Comparison of ENCODE assay signal across 1 cellular context in genomic region chr6:4916954-4917561, GRCh38.
TF ChIP-seq lines count a peak whose summit lies in the region.

No MANE protein-coding gene starts in this region.

TF ChIP-seq in GM23338, 12 proteins besides CTCF, POLR2A, EP300 and RAD21:
- no peak for TF ChIP-seq ZNF331 (CRISPR knock-in tag; IDR thresholded peaks at IDR 0.05; ENCODE audit: low read depth)
- TF ChIP-seq POLR2AphosphoS5 (IDR thresholded peaks at IDR 0.05; ENCODE audit: low read depth) = no peak
- TF ChIP-seq JUNB (IDR thresholded peaks at IDR 0.05; ENCODE audit: unreplicated experiment) = no peak
- no peak for TF ChIP-seq ZNF114 (CRISPR knock-in tag; IDR thresholded peaks at IDR 0.05)
- no peak for TF ChIP-seq NANOG (IDR thresholded peaks at IDR 0.05; ENCODE audit: borderline replicate concordance)
- no peak for TF ChIP-seq STAT1 (IDR thresholded peaks at IDR 0.05; ENCODE audit: unreplicated experiment)
- TF ChIP-seq, protein P1, sequence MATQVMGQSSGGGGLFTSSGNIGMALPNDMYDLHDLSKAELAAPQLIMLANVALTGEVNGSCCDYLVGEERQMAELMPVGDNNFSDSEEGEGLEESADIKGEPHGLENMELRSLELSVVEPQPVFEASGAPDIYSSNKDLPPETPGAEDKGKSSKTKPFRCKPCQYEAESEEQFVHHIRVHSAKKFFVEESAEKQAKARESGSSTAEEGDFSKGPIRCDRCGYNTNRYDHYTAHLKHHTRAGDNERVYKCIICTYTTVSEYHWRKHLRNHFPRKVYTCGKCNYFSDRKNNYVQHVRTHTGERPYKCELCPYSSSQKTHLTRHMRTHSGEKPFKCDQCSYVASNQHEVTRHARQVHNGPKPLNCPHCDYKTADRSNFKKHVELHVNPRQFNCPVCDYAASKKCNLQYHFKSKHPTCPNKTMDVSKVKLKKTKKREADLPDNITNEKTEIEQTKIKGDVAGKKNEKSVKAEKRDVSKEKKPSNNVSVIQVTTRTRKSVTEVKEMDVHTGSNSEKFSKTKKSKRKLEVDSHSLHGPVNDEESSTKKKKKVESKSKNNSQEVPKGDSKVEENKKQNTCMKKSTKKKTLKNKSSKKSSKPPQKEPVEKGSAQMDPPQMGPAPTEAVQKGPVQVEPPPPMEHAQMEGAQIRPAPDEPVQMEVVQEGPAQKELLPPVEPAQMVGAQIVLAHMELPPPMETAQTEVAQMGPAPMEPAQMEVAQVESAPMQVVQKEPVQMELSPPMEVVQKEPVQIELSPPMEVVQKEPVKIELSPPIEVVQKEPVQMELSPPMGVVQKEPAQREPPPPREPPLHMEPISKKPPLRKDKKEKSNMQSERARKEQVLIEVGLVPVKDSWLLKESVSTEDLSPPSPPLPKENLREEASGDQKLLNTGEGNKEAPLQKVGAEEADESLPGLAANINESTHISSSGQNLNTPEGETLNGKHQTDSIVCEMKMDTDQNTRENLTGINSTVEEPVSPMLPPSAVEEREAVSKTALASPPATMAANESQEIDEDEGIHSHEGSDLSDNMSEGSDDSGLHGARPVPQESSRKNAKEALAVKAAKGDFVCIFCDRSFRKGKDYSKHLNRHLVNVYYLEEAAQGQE (IDR thresholded peaks at IDR 0.05; ENCODE audit: unreplicated experiment) = no peak
- no peak for TF ChIP-seq EZH2 (IDR thresholded peaks at IDR 0.05; ENCODE audit: low read depth, unreplicated experiment)
- TF ChIP-seq EZH2phosphoT487 (IDR thresholded peaks at IDR 0.05; ENCODE audit: unreplicated experiment) = no peak
- TF ChIP-seq CREB1 (CRISPR knock-in tag; IDR thresholded peaks at IDR 0.05; ENCODE audit: low read depth) = no peak
- TF ChIP-seq, protein P2, sequence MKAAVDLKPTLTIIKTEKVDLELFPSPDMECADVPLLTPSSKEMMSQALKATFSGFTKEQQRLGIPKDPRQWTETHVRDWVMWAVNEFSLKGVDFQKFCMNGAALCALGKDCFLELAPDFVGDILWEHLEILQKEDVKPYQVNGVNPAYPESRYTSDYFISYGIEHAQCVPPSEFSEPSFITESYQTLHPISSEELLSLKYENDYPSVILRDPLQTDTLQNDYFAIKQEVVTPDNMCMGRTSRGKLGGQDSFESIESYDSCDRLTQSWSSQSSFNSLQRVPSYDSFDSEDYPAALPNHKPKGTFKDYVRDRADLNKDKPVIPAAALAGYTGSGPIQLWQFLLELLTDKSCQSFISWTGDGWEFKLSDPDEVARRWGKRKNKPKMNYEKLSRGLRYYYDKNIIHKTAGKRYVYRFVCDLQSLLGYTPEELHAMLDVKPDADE (IDR thresholded peaks at IDR 0.05) = no peak
- no peak for TF ChIP-seq ZNF462 (CRISPR knock-in tag; IDR thresholded peaks at IDR 0.05)
